ENCODE assay signal across 23 cellular contexts in genomic region chr10:20059084-20059835, GRCh38.
DNase-seq lines count a peak whose midpoint lies in the region; TF ChIP-seq lines count a peak whose summit lies in the region.
"Had no signal": no experiment of that assay in that cellular context is flagged by ENCODE, and none has a peak within 500 bp of the region (broad histone marks: within the 10 kb centered on the region; RNA-seq: fewer than 3 reads in every experiment).

No MANE protein-coding gene starts in this region.

- H3K4me3 ChIP-seq in cardiac fibroblast (replicated peaks in 1 of 2; ENCODE audit: low read depth in 2 of 2, low read length in 2 of 2) (no peak overlapping the region), retinal pigment epithelial cell (ENCODE audit: low read length) (no peak overlapping the region)
- H3K4me3 ChIP-seq: MG63, Peyer's patch, SJCRH30, tibial artery had no signal

- H3K9me3 Mint-ChIP-seq in Calu3 (ENCODE audit: low read depth, unreplicated experiment): peaks cover 1% of the 10 kb centered on the region

- H3K27me3 Mint-ChIP-seq in Calu3 (ENCODE audit: unreplicated experiment): no peaks in the 10 kb centered on the region
- H3K27me3 Mint-ChIP-seq: CD4-positive, alpha-beta T cell; IgD-negative memory B cell; stimulated activated naive CD8-positive, alpha-beta T cell treated with anti-CD3 and anti-CD28 coated beads, Interleukin-15, amount 100 ng/mL, for 72 hours had no signal

- CTCF ChIA-PET in Calu3 (lab: Charles Lee): no interaction called here

- no peak overlapping the region for H3K4me3 Mint-ChIP-seq in Calu3 (ENCODE audit: low read depth, unreplicated experiment)
- H3K4me3 Mint-ChIP-seq: CD4-positive, alpha-beta T cell; IgD-negative memory B cell; stimulated activated naive CD8-positive, alpha-beta T cell treated with anti-CD3 and anti-CD28 coated beads, Interleukin-15, amount 100 ng/mL, for 72 hours had no signal

- intact Hi-C loops in Calu3 (cut with micrococcal nuclease; ENCODE audit: unreplicated experiment): no loop called here

- no peak for TF ChIP-seq CTCF in cardiac fibroblast (IDR thresholded peaks at IDR 0.05; ENCODE audit: low read depth, low read length)
- no peak for TF ChIP-seq CTCF in retinal pigment epithelial cell (conservative IDR thresholded peaks at IDR 0.05; ENCODE audit: low read depth, low read length)
- TF ChIP-seq CTCF in Calu3 (IDR thresholded peaks at IDR 0.05; ENCODE audit: unreplicated experiment): no peak

- BruUV-seq in Calu3 (replicated peaks; lab: Mats Ljungman, UMichigan): no TSS peak

- H3K27ac Mint-ChIP-seq in Calu3 (ENCODE audit: unreplicated experiment): no peak overlapping the region
- H3K27ac Mint-ChIP-seq: CD4-positive, alpha-beta T cell; IgD-negative memory B cell; stimulated activated naive CD8-positive, alpha-beta T cell treated with anti-CD3 and anti-CD28 coated beads, Interleukin-15, amount 100 ng/mL, for 72 hours had no signal

- H3K4me1 Mint-ChIP-seq in Calu3 (ENCODE audit: low read depth, unreplicated experiment): no peaks in the 10 kb centered on the region
- H3K4me1 Mint-ChIP-seq: IgD-negative memory B cell; stimulated activated naive CD8-positive, alpha-beta T cell treated with anti-CD3 and anti-CD28 coated beads, Interleukin-15, amount 100 ng/mL, for 72 hours had no signal

- H3K36me3 Mint-ChIP-seq in Calu3 (ENCODE audit: insufficient read depth, unreplicated experiment): no peaks in the 10 kb centered on the region
- H3K36me3 Mint-ChIP-seq: IgD-negative memory B cell had no signal

- peak; percentile 56 for DNase-seq in amniotic epithelial cell (ENCODE audit: low read depth)
- DNase-seq in cardiac fibroblast (ENCODE audit: low read depth in 2 of 2): peak; percentile 21 to 43
- DNase-seq in left kidney (ENCODE audit: low read depth, low spot score): peak; percentile 7
- DNase-seq in retinal pigment epithelial cell (ENCODE audit: low read depth): peak; percentile 29
- no peak for DNase-seq in T-helper 2 cell
- DNase-seq in Calu3: no peak
- no peak for DNase-seq in NK-92 treated with Interleukin-12 subunit alpha and Interleukin-12 subunit beta, amount 100 ng/mL, for 24 hours (lab: John Stamatoyannopoulos, UW)
- DNase-seq: activated CD8-positive, alpha-beta memory T cell treated with anti-CD3 and anti-CD28 coated beads for 24 hours; activated T-cell treated with anti-CD3 and anti-CD28 coated beads, Interleukin-2, amount 50 U/mL, for 1 hour; caudate nucleus; CD4-positive, alpha-beta T cell; dermis blood vessel endothelial cell; left colon; MG63; midbrain; NCI-H1436; NCI-H526 treated with DMSO at 0.1 percent for 48 hours; Peyer's patch; stimulated activated naive CD8-positive, alpha-beta T cell treated with anti-CD3 and anti-CD28 coated beads, Interleukin-15, amount 100 ng/mL, for 72 hours; T-helper 1 cell; tibial artery had no signal

Comparison
In these comparisons a context has a peak if more than half of its experiments do, and no peak if none do; other contexts are left out.
1. DNase-seq: peak in amniotic epithelial cell (single experiment), cardiac fibroblast (2 of 2), left kidney (single experiment) and retinal pigment epithelial cell (single experiment); none in T-helper 2 cell (0 of 5), Calu3 (single experiment) and NK-92 treated with Interleukin-12 subunit alpha and Interleukin-12 subunit beta, amount 100 ng/mL, for 24 hours (single experiment).